13 cellular contexts compared by ENCODE assay signal in genomic region chr2:213157242-213157641, GRCh38. TPM values are rescaled to one million over a fixed set of nuclear protein-coding genes. Genes with fewer than 3 reads are reported as not detected.
DNase-seq lines count a peak whose midpoint lies in the region; ATAC-seq and TF ChIP-seq lines count a peak whose summit lies in the region.
"Had no signal": no experiment of that assay in that cellular context is flagged by ENCODE, and none has a peak within 500 bp of the region (broad histone marks: within the 10 kb centered on the region; RNA-seq: fewer than 3 reads in every experiment).

No MANE protein-coding gene starts in this region.

- no peak overlapping the region for H3K27ac ChIP-seq in OCI-LY7 (ENCODE audit: low read depth, low read length, poor library complexity, severe bottlenecking)
- no peak overlapping the region for H3K27ac ChIP-seq in esophagus muscularis mucosa (replicated peaks in 1 of 4)
- H3K27ac ChIP-seq: cardiac muscle cell, gastroesophageal sphincter had no signal

- H3K4me3 ChIP-seq in OCI-LY7 (ENCODE audit: low read depth, low read length, poor library complexity, severe bottlenecking) (no peak overlapping the region), esophagus muscularis mucosa (no peak overlapping the region)
- H3K4me3 ChIP-seq: cardiac muscle cell, gastroesophageal sphincter had no signal

- H3K27ac Mint-ChIP-seq in activated T-helper 1 cell treated with anti-CD3 and anti-CD28 coated beads, Interleukin-12 subunit alpha, Interleukin-12 subunit beta, Interleukin-2, Interleukin-4 antibody, amounts not matched to agents 30 ng/mL and 10 ng/mL and 1 ng/mL, durations not matched to agents 14 hours and 24 hours and 36 hours, result no peak overlapping the region

- H3K4me1 Mint-ChIP-seq in activated T-helper 1 cell treated with anti-CD3 and anti-CD28 coated beads, Interleukin-12 subunit alpha, Interleukin-12 subunit beta, Interleukin-2, Interleukin-4 antibody, amounts not matched to agents 30 ng/mL and 10 ng/mL and 1 ng/mL, durations not matched to agents 14 hours and 24 hours and 36 hours (ENCODE audit: low read depth), result peaks cover 6% of the 10 kb centered on the region

- in situ Hi-C loops in ACHN (cut with HindIII; ENCODE audit: low pct_ligation_motif_present, low pct_unique_long_range_greater_than_20kb, low sequenced_read_pairs), result no loop called here

- H3K4me1 ChIP-seq in OCI-LY7 (ENCODE audit: insufficient read depth, low read length, poor library complexity, severe bottlenecking) (peaks cover 37% of the 10 kb centered on the region), esophagus muscularis mucosa (peaks cover 0 to 25% (median 21%) of the 10 kb centered on the region in 4 donors)

- H3K9me3 Mint-ChIP-seq in activated T-helper 1 cell treated with anti-CD3 and anti-CD28 coated beads, Interleukin-12 subunit alpha, Interleukin-12 subunit beta, Interleukin-2, Interleukin-4 antibody, amounts not matched to agents 30 ng/mL and 10 ng/mL and 1 ng/mL, durations not matched to agents 14 hours and 24 hours and 36 hours, result no peaks in the 10 kb centered on the region

- H3K27me3 Mint-ChIP-seq in activated T-helper 1 cell treated with anti-CD3 and anti-CD28 coated beads, Interleukin-12 subunit alpha, Interleukin-12 subunit beta, Interleukin-2, Interleukin-4 antibody, amounts not matched to agents 30 ng/mL and 10 ng/mL and 1 ng/mL, durations not matched to agents 14 hours and 24 hours and 36 hours (ENCODE audit: insufficient read depth), result peaks cover 23% of the 10 kb centered on the region

- peaks cover 20% of the 10 kb centered on the region; the same call in 1 of the 2 replicates for H3K79me2 ChIP-seq in OCI-LY7 (ENCODE audit: insufficient read depth, low read depth, low read length)

- no peaks in the 10 kb centered on the region for H3K27me3 ChIP-seq in esophagus muscularis mucosa
- H3K27me3 ChIP-seq: cardiac muscle cell, gastroesophageal sphincter had no signal

- no peak overlapping the region for H3K4me3 Mint-ChIP-seq in activated T-helper 1 cell treated with anti-CD3 and anti-CD28 coated beads, Interleukin-12 subunit alpha, Interleukin-12 subunit beta, Interleukin-2, Interleukin-4 antibody, amounts not matched to agents 30 ng/mL and 10 ng/mL and 1 ng/mL, durations not matched to agents 14 hours and 24 hours and 36 hours

- H3K9me2 ChIP-seq in OCI-LY7 (ENCODE audit: insufficient read depth, low read length), result no peaks in the 10 kb centered on the region

- no peaks in the 10 kb centered on the region for H4K20me1 ChIP-seq in OCI-LY7 (ENCODE audit: insufficient read depth, low read length)

- intact Hi-C loops in OCI-LY7 (cut with micrococcal nuclease; ENCODE audit: unreplicated experiment), result no loop called here
- intact Hi-C loops in activated T-helper 1 cell treated with anti-CD3 and anti-CD28 coated beads, Interleukin-12 subunit alpha, Interleukin-12 subunit beta, Interleukin-2, Interleukin-4 antibody, amounts not matched to agents 30 ng/mL and 10 ng/mL and 1 ng/mL, durations not matched to agents 14 hours and 24 hours and 36 hours (cut with micrococcal nuclease), result no loop called here
- intact Hi-C loops in esophagus muscularis mucosa (cut with DNase I), result no loop called here

- TF ChIP-seq EP300 in esophagus muscularis mucosa (IDR thresholded peaks at IDR 0.05), result no peak

- CTCF ChIA-PET in GM10248 (lab: Yijun Ruan, JAX), result interaction anchor here (0.7 to 1.7 kb wide), 9 partner anchors 9 to 471 kb away, joined by 3 to 7 read pairs (median 3); no protein-coding TSS in a partner anchor
- CTCF ChIA-PET in OCI-LY7 (lab: Charles Lee; ENCODE audit: unreplicated experiment), result no interaction called here

- TF ChIP-seq CTCF in GM10248 (IDR thresholded peaks at IDR 0.05; ENCODE audit: control extremely low read depth, extremely low read depth, low read depth, missing control alignments) (no peak), OCI-LY7 (conservative IDR thresholded peaks at IDR 0.05; ENCODE audit: low read length) (no peak), esophagus muscularis mucosa (IDR thresholded peaks at IDR 0.05) (no peak)

- no TSS peak for BruUV-seq in OCI-LY7 (replicated peaks; lab: Mats Ljungman, UMichigan)

- ATAC-seq in GM19397 (IDR thresholded peaks at IDR 0.05; ENCODE audit: unreplicated experiment) (peak; percentile 73), HG02981 (IDR thresholded peaks at IDR 0.05; ENCODE audit: unreplicated experiment) (peak; percentile 84)
- ATAC-seq: gastroesophageal sphincter had no signal

- H3K4me2 ChIP-seq in OCI-LY7 (ENCODE audit: low read length), result peak overlapping the region; percentile 27; the same call in 1 of the 2 replicates

- peak; percentile 48 for DNase-seq in GM10248 (ENCODE audit: extremely low spot score)
- DNase-seq in OCI-LY7 (ENCODE audit: low spot score), result peak; percentile 28
- no peak for DNase-seq in activated T-helper 1 cell treated with anti-CD3 and anti-CD28 coated beads, Interleukin-12 subunit alpha, Interleukin-12 subunit beta, Interleukin-2, Interleukin-4 antibody, amounts not matched to agents 30 ng/mL and 10 ng/mL and 1 ng/mL, durations not matched to agents 14 hours and 24 hours and 36 hours (ENCODE audit: low spot score)
- DNase-seq in NCI-H510A treated with DMSO at 0.1 percent for 48 hours (lab: John Stamatoyannopoulos, UW), result no peak
- DNase-seq in ACHN, result no peak
- no peak for DNase-seq in esophagus muscularis mucosa (ENCODE audit: extremely low spot score)
- DNase-seq: midbrain; stimulated activated CD4-positive, alpha-beta T cell treated with anti-CD3 and anti-CD28 coated beads, Interleukin-12 subunit alpha, Interleukin-12 subunit beta, amount 100 ng/mL, for 4 hours; substantia nigra had no signal

- WGBS in esophagus muscularis mucosa, result 44% methylated on average over 3 of the region's 3 CpGs

- H3K36me3 ChIP-seq in OCI-LY7 (ENCODE audit: insufficient read depth, low read length), result peaks cover 6% of the 10 kb centered on the region; the same call in 1 of the 2 replicates
- no peaks in the 10 kb centered on the region for H3K36me3 ChIP-seq in esophagus muscularis mucosa
- H3K36me3 ChIP-seq: cardiac muscle cell, gastroesophageal sphincter had no signal

- H2AFZ ChIP-seq in OCI-LY7 (ENCODE audit: low read length), result no peak overlapping the region; the same call in 1 of the 2 replicates

- no peak for TF ChIP-seq POLR2A in esophagus muscularis mucosa (IDR thresholded peaks at IDR 0.05; ENCODE audit: low read depth)

- H3K9me3 ChIP-seq in OCI-LY7 (ENCODE audit: low read length) (0 out of 2 replicates have a peak, but pooled peaks cover 4% of the 10 kb centered on the region), esophagus muscularis mucosa (no peaks in the 10 kb centered on the region)
- H3K9me3 ChIP-seq: gastroesophageal sphincter had no signal

- no peaks in the 10 kb centered on the region for H3K36me3 Mint-ChIP-seq in activated T-helper 1 cell treated with anti-CD3 and anti-CD28 coated beads, Interleukin-12 subunit alpha, Interleukin-12 subunit beta, Interleukin-2, Interleukin-4 antibody, amounts not matched to agents 30 ng/mL and 10 ng/mL and 1 ng/mL, durations not matched to agents 14 hours and 24 hours and 36 hours (ENCODE audit: low read depth)

- POLR2A ChIA-PET in GM10248 (lab: Yijun Ruan, JAX) (interaction anchor here (0.7 to 1.3 kb wide), 3 partner anchors 14 to 146 kb away, joined by 3 to 7 read pairs (median 3); no protein-coding TSS in a partner anchor), OCI-LY7 (lab: Charles Lee) (interaction anchor here (0.6 to 12.4 kb wide), 9 partner anchors 8 to 384 kb away, joined by 3 to 108 read pairs (median 3); partner anchors contain the start of gene IKZF2)

RNA-seq across cellular contexts. Expression of gene IKZF2, which starts 5.8 kb away (rescaled TPM):
- total RNA-seq in OCI-LY7 (2014; rRNA removed; shearing (Covaris generic)), result 45.1 and 54.6 TPM in 2 replicates
- 20.0 and 23.3 TPM in 2 replicates for total RNA-seq in OCI-LY7 (2022)
- total RNA-seq in activated T-helper 1 cell treated with anti-CD3 and anti-CD28 coated beads, Interleukin-12 subunit alpha, Interleukin-12 subunit beta, Interleukin-2, Interleukin-4 antibody, amounts not matched to agents 30 ng/mL and 10 ng/mL and 1 ng/mL, durations not matched to agents 14 hours and 24 hours and 36 hours, result 2.8 and 3.2 TPM in 2 replicates
- total RNA-seq in esophagus muscularis mucosa, result 10 to 100 TPM in 1 of 4 donors, 1 to 10 TPM in 3; 6.5 to 11.2 (median 8.8) TPM

Comparison
In these comparisons a context has a peak if more than half of its experiments do, and no peak if none do; other contexts are left out.
1. DNase-seq: peak in GM10248 (single experiment) and OCI-LY7 (single experiment); none in activated T-helper 1 cell treated with anti-CD3 and anti-CD28 coated beads, Interleukin-12 subunit alpha, Interleukin-12 subunit beta, Interleukin-2, Interleukin-4 antibody, amounts not matched to agents 30 ng/mL and 10 ng/mL and 1 ng/mL, durations not matched to agents 14 hours and 24 hours and 36 hours (single experiment), NCI-H510A treated with DMSO at 0.1 percent for 48 hours (single experiment), ACHN (single experiment) and esophagus muscularis mucosa (single experiment).